Comparison of ENCODE assay signal across 8 cellular contexts in the genomic region with DNA sequence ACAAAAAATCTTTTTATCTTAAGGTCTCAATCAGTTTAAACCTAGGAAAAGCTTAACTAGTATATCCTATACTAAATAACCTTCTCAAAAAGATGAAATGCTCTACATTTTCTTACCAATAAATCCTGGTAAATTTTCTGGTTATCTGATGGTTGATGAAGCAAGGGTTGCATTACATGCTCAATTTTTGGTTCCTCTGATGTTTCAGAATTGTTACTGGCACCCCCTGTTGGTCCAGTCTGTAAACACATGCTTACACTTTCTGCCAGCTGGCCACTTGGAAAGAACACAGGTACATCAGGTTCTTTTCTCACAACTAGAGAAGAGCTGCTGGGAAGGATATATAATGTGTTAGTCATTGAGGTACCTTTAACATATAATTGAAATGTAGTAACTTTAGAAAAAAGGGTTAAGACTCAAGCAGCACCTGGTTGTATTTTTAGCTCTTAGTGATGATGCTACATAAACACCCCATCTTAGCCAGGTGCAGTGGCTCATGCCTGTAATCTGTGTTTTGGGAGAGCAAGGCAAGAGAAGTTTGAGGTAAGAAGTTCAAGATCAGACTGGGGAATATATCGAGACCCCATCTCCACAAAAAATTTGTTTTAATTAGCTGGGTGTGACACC. TPM values are rescaled to one million over a fixed set of nuclear protein-coding genes. Genes with fewer than 3 reads are reported as not detected.
DNase-seq lines count a peak whose midpoint lies in the region; ATAC-seq, FAIRE-seq and TF ChIP-seq lines count a peak whose summit lies in the region.

No MANE protein-coding gene starts in this region.

- TF ChIP-seq EP300 in stomach (IDR thresholded peaks at IDR 0.05) = no peak

- H3K27me3 ChIP-seq in kidney epithelial cell (ENCODE audit: control insufficient read depth, insufficient read depth, low read length) (no peaks in the 10 kb centered on the region), stomach (no peaks in the 10 kb centered on the region)

- WGBS in stomach, 5 donors = 85 to 100% (median 90%) methylated on average over 1 of the region's 1 CpG

- intact Hi-C loops in stomach (cut with DNase I; ENCODE audit: low total_unique reads) = loop anchor here (10.0 kb wide), 1 partner anchor 78 kb away; no protein-coding TSS in a partner anchor

- H3K4me1 ChIP-seq in stomach = no peaks in the 10 kb centered on the region

- no peaks in the 10 kb centered on the region for H3K9me3 ChIP-seq in stomach

- DNase-seq in NCI-H748 (lab: John Stamatoyannopoulos, UW; ENCODE audit: unreplicated experiment) (peak; percentile 19), NCI-H748 treated with DMSO at 0.1 percent for 48 hours (lab: John Stamatoyannopoulos, UW) (no peak), RCC 7860 (ENCODE audit: low spot score) (peak; percentile 34), astrocyte of the spinal cord (ENCODE audit: low read depth, low spot score) (peak; percentile 32), kidney epithelial cell (ENCODE audit: low read depth) (peak; percentile 2), stomach (peak; percentile 44)

- no peak overlapping the region for H3K27ac ChIP-seq in stomach

- in situ Hi-C loops in astrocyte of the spinal cord (cut with HindIII; ENCODE audit: low sequenced_read_pairs) = no loop called here

- H3K36me3 ChIP-seq in kidney epithelial cell (ENCODE audit: control insufficient read depth, insufficient read depth, low read length) (no peaks in the 10 kb centered on the region), stomach (peaks cover 0 to 4% (median 0%) of the 10 kb centered on the region in 4 donors)

- FAIRE-seq in RCC 7860 (lab: Jason Lieb, UNC) = peak; percentile 75

- no peak for TF ChIP-seq POLR2A in stomach (IDR thresholded peaks at IDR 0.05)

- ATAC-seq in HG02981 (IDR thresholded peaks at IDR 0.05; ENCODE audit: unreplicated experiment) (peak; percentile 57), HG03039 (IDR thresholded peaks at IDR 0.05; ENCODE audit: unreplicated experiment) (no peak)

- TF ChIP-seq CTCF in astrocyte of the spinal cord (IDR thresholded peaks at IDR 0.05; ENCODE audit: low read depth, low read length) = peak; percentile 69
- peak; percentile 67 for TF ChIP-seq CTCF in kidney epithelial cell (IDR thresholded peaks at IDR 0.05; ENCODE audit: insufficient read depth, low read length, poor library complexity, severe bottlenecking)
- TF ChIP-seq CTCF in stomach (IDR thresholded peaks at IDR 0.05) = peak in 5 of 7 experiments; percentile 28 to 47 (median 37)

- H3K4me3 ChIP-seq in astrocyte of the spinal cord (ENCODE audit: low read depth, low read length) (no peak overlapping the region), kidney epithelial cell (ENCODE audit: low read depth, low read length) (no peak overlapping the region), stomach (no peak overlapping the region)

RNA-seq across cellular contexts. Expression of a gene that starts 30.9 kb away (rescaled TPM):
- total RNA-seq in kidney epithelial cell (0.71 and 0.75 TPM in 2 replicates), stomach (1 to 10 TPM in 3 of 5 donors, under 1 TPM in 1, not detected in 1; under 0.01 to 4.5 (median 3.5) TPM)
- 1 to 10 TPM in 2 of 3 donors, under 1 TPM in 1; 0.98 to 1.5 (median 1.2) TPM for polyA plus RNA-seq in stomach

RNA-seq across cellular contexts. Expression of a gene that starts 51.0 kb away (rescaled TPM):
- total RNA-seq in kidney epithelial cell (4.9 and 5.5 TPM in 2 replicates), stomach (10 to 100 TPM in 2 of 5 donors, 1 to 10 TPM in 2, under 1 TPM in 1; 0.87 to 44.9 (median 7.2) TPM)
- polyA plus RNA-seq in stomach = 1 to 10 TPM in 1 of 3 donors, under 1 TPM in 2; 0.61 to 1.4 (median 1.00) TPM
